ENCODE assay signal across 30 cellular contexts in genomic region chr11:35608502-35608901, GRCh38.
"Had no signal": no experiment of that assay in that cellular context is flagged by ENCODE, and none has a peak within 500 bp of the region (broad histone marks: within the 10 kb centered on the region; RNA-seq: fewer than 3 reads in every experiment).

No MANE protein-coding gene starts in this region.

- H3K9me3 Mint-ChIP-seq: activated B cell treated with CpG ODN at 0.5 μM for 24 hours; activated CD8-positive, alpha-beta T cell treated with anti-CD3 and anti-CD28 coated beads for 36 hours; activated T-cell treated with anti-CD3 and anti-CD28 coated beads, Interleukin-2, amount 50 U/mL, for 4 hours; activated T-helper 17 cell treated with anti-CD3 and anti-CD28 coated beads, Interleukin-2, amount 50 U/mL, for 72 hours; central memory CD8-positive, alpha-beta T cell; dendritic cell treated with granulocyte-macrophage colony-stimulating factor and Interleukin-4, amounts not matched to agents 40 ng/mL and 50 ng/mL, for 4 days had no signal

- H3K27ac Mint-ChIP-seq: activated B cell treated with CpG ODN at 0.5 μM for 24 hours; activated CD8-positive, alpha-beta T cell treated with anti-CD3 and anti-CD28 coated beads for 36 hours; activated naive CD8-positive, alpha-beta T cell; activated T-helper 17 cell treated with anti-CD3 and anti-CD28 coated beads, Interleukin-2, amount 50 U/mL, for 72 hours; dendritic cell treated with granulocyte-macrophage colony-stimulating factor and Interleukin-4, amounts not matched to agents 40 ng/mL and 50 ng/mL, for 4 days; endodermal cell had no signal

- H3K36me3 ChIP-seq: brain microvascular endothelial cell, gastrocnemius medialis, heart left ventricle had no signal

- H3K4me1 ChIP-seq: gastrocnemius medialis had no signal

- DNase-seq: activated B cell treated with CpG ODN at 0.5 μM for 24 hours; activated CD4-positive, alpha-beta T cell treated with anti-CD3 and anti-CD28 coated beads for 48 hours; activated CD4-positive, alpha-beta T cell treated with anti-CD3 and anti-CD28 coated beads, Interleukin-2, amount 50 U/mL, for 1 hour; activated CD4-positive, alpha-beta T cell treated with anti-CD3 and anti-CD28 coated beads, Interleukin-2, amount 50 U/mL, for 48 hours; activated CD8-positive, alpha-beta memory T cell treated with anti-CD3 and anti-CD28 coated beads for 24 hours; activated CD8-positive, alpha-beta T cell treated with anti-CD3 and anti-CD28 coated beads for 36 hours; activated effector memory CD4-positive, alpha-beta T cell treated with Interleukin-2 at 50 U/mL for 16 hours; activated gamma-delta T cell treated with Interleukin-2 at 50 U/mL for 16 hours; activated naive CD4-positive, alpha-beta T cell treated with anti-CD3 and anti-CD28 coated beads, Interleukin-2, amount 50 U/mL, for 16 hours; activated naive CD4-positive, alpha-beta T cell treated with Interleukin-2 at 50 U/mL for 16 hours; activated T-cell treated with anti-CD3 and anti-CD28 coated beads, Interleukin-2, amount 50 U/mL, for 4 hours; amniotic stem cell; anterior cingulate cortex; brain microvascular endothelial cell; dorsolateral prefrontal cortex; effector memory CD4-positive, alpha-beta T cell; endodermal cell; foreskin fibroblast; gastrocnemius medialis; glutamatergic neuron; heart left ventricle; T-helper 2 cell had no signal

- H3K4me3 ChIP-seq: coronary artery, dorsolateral prefrontal cortex, gastrocnemius medialis, heart left ventricle had no signal

- H3K27me3 ChIP-seq: brain microvascular endothelial cell, dorsolateral prefrontal cortex had no signal

- H3K36me3 Mint-ChIP-seq: activated naive CD8-positive, alpha-beta T cell had no signal

- H3K4me3 Mint-ChIP-seq: activated B cell treated with CpG ODN at 0.5 μM for 24 hours; activated CD8-positive, alpha-beta T cell treated with anti-CD3 and anti-CD28 coated beads for 36 hours; activated naive CD8-positive, alpha-beta T cell; activated T-cell treated with anti-CD3 and anti-CD28 coated beads, Interleukin-2, amount 50 U/mL, for 4 hours; activated T-helper 17 cell treated with anti-CD3 and anti-CD28 coated beads, Interleukin-2, amount 50 U/mL, for 72 hours; central memory CD8-positive, alpha-beta T cell; dendritic cell treated with granulocyte-macrophage colony-stimulating factor and Interleukin-4, amounts not matched to agents 40 ng/mL and 50 ng/mL, for 4 days; endodermal cell had no signal

- H3K4me1 Mint-ChIP-seq: activated B cell treated with CpG ODN at 0.5 μM for 24 hours; activated T-helper 17 cell treated with anti-CD3 and anti-CD28 coated beads, Interleukin-2, amount 50 U/mL, for 72 hours; central memory CD8-positive, alpha-beta T cell had no signal

- ATAC-seq: activated CD4-positive, CD25-positive, alpha-beta regulatory T cell treated with anti-CD3 and anti-CD28 coated beads, Interleukin-2, amount 50 U/mL, for 24 hours; activated CD8-positive, alpha-beta T cell treated with anti-CD3 and anti-CD28 coated beads for 36 hours; activated T-cell treated with anti-CD3 and anti-CD28 coated beads, Interleukin-2, amount 50 U/mL, for 4 hours; activated T-helper 17 cell treated with anti-CD3 and anti-CD28 coated beads, Interleukin-2, amount 50 U/mL, for 72 hours; esophagus mucosa; gastrocnemius medialis; heart left ventricle had no signal

- H3K9me3 ChIP-seq: gastrocnemius medialis, heart left ventricle had no signal

- H3K27ac ChIP-seq: brain microvascular endothelial cell, coronary artery, dorsolateral prefrontal cortex, gastrocnemius medialis, heart left ventricle, VCaP had no signal
